Comparison of ENCODE assay signal across 33 cellular contexts in genomic region chr13:37132211-37132610, GRCh38. TPM values are rescaled to one million over a fixed set of nuclear protein-coding genes. Genes with fewer than 3 reads are reported as not detected.
"Had no signal": no experiment of that assay in that cellular context is flagged by ENCODE, and none has a peak within 500 bp of the region (broad histone marks: within the 10 kb centered on the region; RNA-seq: fewer than 3 reads in every experiment).

No MANE protein-coding gene starts in this region.

- H3K27ac ChIP-seq: SK-N-MC had no signal

- H3K4me3 ChIP-seq: SK-N-MC had no signal

- H3K4me1 Mint-ChIP-seq: activated B cell treated with CpG ODN at 0.5 μM for 24 hours; activated CD4-positive, alpha-beta T cell treated with anti-CD3 and anti-CD28 coated beads, Interleukin-2, amount 10 ng/mL, durations not matched to agents 24 days and 14 days; activated CD8-positive, alpha-beta memory T cell treated with anti-CD3 and anti-CD28 coated beads, Interleukin-2, amount 10 ng/mL, durations not matched to agents 7 days and 5 days; activated naive CD8-positive, alpha-beta T cell treated with anti-CD3 and anti-CD28 coated beads, Interleukin-2, amount 50 U/mL, for 24 hours; T-cell had no signal

- DNase-seq: activated B cell treated with CpG ODN at 0.5 μM for 24 hours; activated CD4-positive, alpha-beta T cell treated with anti-CD3 and anti-CD28 coated beads for 1 hour; activated CD4-positive, alpha-beta T cell treated with anti-CD3 and anti-CD28 coated beads, Interleukin-2, amount 10 ng/mL, durations not matched to agents 24 days and 14 days; activated CD4-positive, alpha-beta T cell treated with anti-CD3 and anti-CD28 coated beads, Interleukin-2, amount 50 U/mL, for 48 hours; activated CD8-positive, alpha-beta memory T cell treated with anti-CD3 and anti-CD28 coated beads, Interleukin-2, amount 10 ng/mL, durations not matched to agents 7 days and 5 days; activated effector memory CD4-positive, alpha-beta T cell treated with anti-CD3 and anti-CD28 coated beads, Interleukin-2, amount 50 U/mL, for 16 hours; activated naive CD4-positive, alpha-beta T cell treated with Interleukin-2 at 50 U/mL for 16 hours; activated naive CD8-positive, alpha-beta T cell treated with anti-CD3 and anti-CD28 coated beads, Interleukin-2, amount 50 U/mL, for 24 hours; activated T-cell treated with anti-CD3 and anti-CD28 coated beads, Interleukin-2, amount 50 U/mL, for 4 hours; amygdala; caudate nucleus; IMR-90; KG1; NCI-H1092; NCI-H1417; NCI-H1694; NCI-H2029; NCI-H2107; NCI-H2171 treated with DMSO at 0.1 percent for 48 hours; NCI-H345; NCI-H510A; NCI-H526 treated with DMSO at 0.1 percent for 48 hours; RPMI8226; T-cell; T-helper 2 cell; T1000 had no signal

- H3K4me3 Mint-ChIP-seq: activated B cell treated with CpG ODN at 0.5 μM for 24 hours; activated CD4-positive, alpha-beta T cell treated with anti-CD3 and anti-CD28 coated beads, Interleukin-2, amount 10 ng/mL, durations not matched to agents 24 days and 14 days; activated CD8-positive, alpha-beta memory T cell treated with anti-CD3 and anti-CD28 coated beads, Interleukin-2, amount 10 ng/mL, durations not matched to agents 7 days and 5 days; activated naive CD8-positive, alpha-beta T cell treated with anti-CD3 and anti-CD28 coated beads, Interleukin-2, amount 50 U/mL, for 24 hours; activated T-cell treated with anti-CD3 and anti-CD28 coated beads, Interleukin-2, amount 50 U/mL, for 4 hours; T-cell had no signal

- H3K9me3 Mint-ChIP-seq: activated B cell treated with CpG ODN at 0.5 μM for 24 hours; activated CD4-positive, alpha-beta T cell treated with anti-CD3 and anti-CD28 coated beads, Interleukin-2, amount 10 ng/mL, durations not matched to agents 24 days and 14 days; activated naive CD4-positive, alpha-beta T cell treated with anti-CD3 and anti-CD28 coated beads, Interleukin-2, amount 50 U/mL, for 72 hours; activated naive CD8-positive, alpha-beta T cell treated with anti-CD3 and anti-CD28 coated beads, Interleukin-2, amount 50 U/mL, for 24 hours had no signal

- FAIRE-seq: TTC549 had no signal

- H3K27ac Mint-ChIP-seq: activated B cell treated with CpG ODN at 0.5 μM for 24 hours; activated CD4-positive, alpha-beta T cell treated with anti-CD3 and anti-CD28 coated beads, Interleukin-2, amount 10 ng/mL, durations not matched to agents 24 days and 14 days; activated CD8-positive, alpha-beta memory T cell treated with anti-CD3 and anti-CD28 coated beads, Interleukin-2, amount 10 ng/mL, durations not matched to agents 7 days and 5 days; activated naive CD4-positive, alpha-beta T cell treated with anti-CD3 and anti-CD28 coated beads, Interleukin-2, amount 50 U/mL, for 72 hours; activated naive CD8-positive, alpha-beta T cell treated with anti-CD3 and anti-CD28 coated beads, Interleukin-2, amount 50 U/mL, for 24 hours; T-cell had no signal

- ATAC-seq: activated CD8-positive, alpha-beta memory T cell treated with anti-CD3 and anti-CD28 coated beads, Interleukin-2, amount 10 ng/mL, durations not matched to agents 7 days and 5 days; activated naive CD4-positive, alpha-beta T cell treated with anti-CD3 and anti-CD28 coated beads, Interleukin-2, amount 50 U/mL, for 72 hours; activated naive CD8-positive, alpha-beta T cell treated with anti-CD3 and anti-CD28 coated beads, Interleukin-2, amount 50 U/mL, for 24 hours; activated T-cell treated with anti-CD3 and anti-CD28 coated beads, Interleukin-2, amount 50 U/mL, for 4 hours; Panc1; Right ventricle myocardium inferior; T-cell had no signal

- H3K27me3 Mint-ChIP-seq: activated B cell treated with CpG ODN at 0.5 μM for 24 hours; activated CD4-positive, alpha-beta T cell treated with anti-CD3 and anti-CD28 coated beads, Interleukin-2, amount 10 ng/mL, durations not matched to agents 24 days and 14 days; activated CD8-positive, alpha-beta memory T cell treated with anti-CD3 and anti-CD28 coated beads, Interleukin-2, amount 10 ng/mL, durations not matched to agents 7 days and 5 days had no signal

- H3K36me3 Mint-ChIP-seq: activated CD8-positive, alpha-beta memory T cell treated with anti-CD3 and anti-CD28 coated beads, Interleukin-2, amount 10 ng/mL, durations not matched to agents 7 days and 5 days; T-cell had no signal

RNA-seq across cellular contexts. Expression of gene CSNK1A1L, which starts 26.7 kb away (rescaled TPM):
- total RNA-seq: activated B cell treated with CpG ODN at 0.5 μM for 24 hours; activated CD4-positive, alpha-beta T cell treated with anti-CD3 and anti-CD28 coated beads, Interleukin-2, amount 10 ng/mL, durations not matched to agents 24 days and 14 days; activated CD8-positive, alpha-beta memory T cell treated with anti-CD3 and anti-CD28 coated beads, Interleukin-2, amount 10 ng/mL, durations not matched to agents 7 days and 5 days; activated naive CD4-positive, alpha-beta T cell treated with anti-CD3 and anti-CD28 coated beads, Interleukin-2, amount 50 U/mL, for 72 hours; activated T-cell treated with anti-CD3 and anti-CD28 coated beads, Interleukin-2, amount 50 U/mL, for 4 hours; IMR-90; MCF 10A; OCI-LY7; Right ventricle myocardium inferior; T-cell had no signal
- polyA plus RNA-seq: IMR-90 had no signal
